ENCODE assay signal across 16 cellular contexts in the genomic region with DNA sequence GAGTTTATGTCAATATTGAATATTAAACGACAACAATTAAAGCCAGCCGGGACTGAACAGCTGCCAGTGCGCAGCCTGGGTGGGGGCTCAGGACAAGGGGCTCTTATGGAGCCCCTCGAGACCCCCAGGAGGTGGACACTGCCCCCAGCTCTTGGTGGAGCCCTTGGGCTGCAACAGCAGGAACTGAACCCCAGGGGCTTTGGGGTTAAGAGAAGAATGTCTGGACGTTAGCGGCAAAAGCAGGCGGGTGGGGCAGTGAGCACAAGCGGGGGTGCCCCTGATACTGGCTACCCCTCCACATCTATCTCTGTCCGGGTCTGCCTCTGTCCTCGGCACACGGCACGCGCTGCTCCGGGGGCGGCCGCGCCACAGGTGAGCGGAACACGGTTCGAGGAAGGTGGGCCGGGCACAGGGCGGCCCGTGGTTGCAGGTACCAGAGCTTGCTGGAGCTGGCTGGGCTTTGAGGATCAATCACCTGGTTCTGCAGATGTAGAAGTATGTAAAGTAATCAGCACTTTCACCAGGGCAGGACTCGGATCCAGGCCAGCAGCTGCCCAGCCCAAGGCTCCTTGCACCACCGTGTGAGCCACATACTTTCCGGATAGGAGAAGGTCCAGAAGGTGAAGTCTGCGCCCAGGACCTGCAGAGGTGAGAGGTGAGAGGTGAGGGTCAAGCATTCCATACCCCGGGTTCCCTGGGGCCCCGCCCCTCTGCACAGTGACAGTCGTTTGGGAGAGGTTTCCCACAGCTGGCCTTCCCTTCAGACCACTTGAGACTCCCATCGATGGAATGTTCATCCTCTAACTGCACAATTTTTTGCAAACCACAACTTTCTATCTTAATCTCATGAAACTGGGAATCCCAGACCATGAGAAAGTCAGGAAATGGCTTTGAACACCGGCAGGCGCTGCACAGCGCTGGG. TPM values are rescaled to one million over a fixed set of nuclear protein-coding genes. Genes with fewer than 3 reads are reported as not detected.
DNase-seq lines count a peak whose midpoint lies in the region; ATAC-seq and TF ChIP-seq lines count a peak whose summit lies in the region.
"Had no signal": no experiment of that assay in that cellular context is flagged by ENCODE, and none has a peak within 500 bp of the region (broad histone marks: within the 10 kb centered on the region; RNA-seq: fewer than 3 reads in every experiment).

No MANE protein-coding gene starts in this region.

- intact Hi-C loops in activated CD4-positive, alpha-beta T cell treated with anti-CD3 and anti-CD28 coated beads for 36 hours (cut with DNase I, micrococcal nuclease) = no loop called here
- intact Hi-C loops in lower lobe of right lung (cut with DNase I) = loop anchor here (10.0 kb wide), 1 partner anchor 135 kb away; no protein-coding TSS in a partner anchor
- intact Hi-C loops in activated CD4-positive, alpha-beta memory T cell treated with anti-CD3 and anti-CD28 coated beads for 36 hours (cut with micrococcal nuclease) = no loop called here

- CTCF ChIA-PET in activated CD4-positive, alpha-beta T cell treated with anti-CD3 and anti-CD28 coated beads for 36 hours (lab: Charles Lee) = no interaction called here
- CTCF ChIA-PET in activated CD4-positive, alpha-beta memory T cell treated with anti-CD3 and anti-CD28 coated beads for 36 hours (lab: Charles Lee) = no interaction called here

- DNase-seq in activated CD4-positive, alpha-beta T cell treated with anti-CD3 and anti-CD28 coated beads for 36 hours = peak; percentile 1
- DNase-seq in activated CD4-positive, alpha-beta T cell treated with anti-CD3 and anti-CD28 coated beads, Interleukin-2, amount 50 U/mL, for 48 hours = no peak
- DNase-seq in choroid plexus epithelial cell (ENCODE audit: low read depth) (peak; percentile 85), lower lobe of right lung (peak; percentile 32), WERI-Rb-1 (no peak), NCI-H82 treated with DMSO at 0.1 percent for 48 hours (lab: John Stamatoyannopoulos, UW; ENCODE audit: unreplicated experiment) (no peak)
- DNase-seq in activated CD4-positive, alpha-beta memory T cell treated with anti-CD3 and anti-CD28 coated beads for 36 hours = no peak
- DNase-seq: 8988T; DMS53; MG63; NCI-H446 treated with DMSO at 0.1 percent for 48 hours; SIG-M5; stimulated activated CD4-positive, alpha-beta T cell treated with anti-CD3 and anti-CD28 coated beads, Interleukin-12 subunit alpha, Interleukin-12 subunit beta, amount 100 ng/mL, for 4 hours had no signal

- H3K9ac ChIP-seq in stomach smooth muscle (ENCODE audit: low read length in 2 of 2) = no peak overlapping the region

- H3K4me1 ChIP-seq in lower lobe of right lung (peaks cover 44% of the 10 kb centered on the region), stomach smooth muscle (ENCODE audit: control insufficient read depth, insufficient read depth, low read length) (peaks cover 22% of the 10 kb centered on the region)

- H3K36me3 Mint-ChIP-seq in activated CD4-positive, alpha-beta T cell treated with anti-CD3 and anti-CD28 coated beads for 36 hours (ENCODE audit: low read depth) = no peaks in the 10 kb centered on the region
- H3K36me3 Mint-ChIP-seq in activated CD4-positive, alpha-beta memory T cell treated with anti-CD3 and anti-CD28 coated beads for 36 hours = no peaks in the 10 kb centered on the region

- H3K27me3 ChIP-seq in lower lobe of right lung (ENCODE audit: low read depth) (no peaks in the 10 kb centered on the region), stomach smooth muscle (ENCODE audit: control insufficient read depth in 1 of 2, insufficient read depth in 2 of 2, low read length in 2 of 2) (no peaks in the 10 kb centered on the region), WERI-Rb-1 (ENCODE audit: insufficient read depth, low read depth, severe bottlenecking) (no peaks in the 10 kb centered on the region)
- H3K27me3 ChIP-seq: MG63 had no signal

- H3K36me3 ChIP-seq in lower lobe of right lung (no peaks in the 10 kb centered on the region), stomach smooth muscle (ENCODE audit: control insufficient read depth in 2 of 2, insufficient read depth in 2 of 2, low read length in 2 of 2) (no peaks in the 10 kb centered on the region), WERI-Rb-1 (no peaks in the 10 kb centered on the region)
- H3K36me3 ChIP-seq: MG63 had no signal

- POLR2A ChIA-PET in activated CD4-positive, alpha-beta T cell treated with anti-CD3 and anti-CD28 coated beads for 36 hours (lab: Charles Lee) = no interaction called here
- POLR2A ChIA-PET in activated CD4-positive, alpha-beta memory T cell treated with anti-CD3 and anti-CD28 coated beads for 36 hours (lab: Charles Lee) = no interaction called here

- H3K27ac ChIP-seq in lower lobe of right lung (peak overlapping the region; percentile 91), stomach smooth muscle (ENCODE audit: low read length) (peak overlapping the region; percentile 6), WERI-Rb-1 (no peak overlapping the region)

- ATAC-seq in activated CD4-positive, alpha-beta T cell treated with anti-CD3 and anti-CD28 coated beads for 36 hours = no peak
- ATAC-seq in lower lobe of right lung = peak in 1 of 2 donors; percentile 4
- ATAC-seq: mucosa of descending colon had no signal

- H3K4me3 ChIP-seq in choroid plexus epithelial cell (ENCODE audit: low read depth, low read length) (no peak overlapping the region), lower lobe of right lung (no peak overlapping the region), stomach smooth muscle (ENCODE audit: low read length in 2 of 2) (no peak overlapping the region), WERI-Rb-1 (ENCODE audit: low read depth, low read length) (no peak overlapping the region)
- H3K4me3 ChIP-seq: MG63, mucosa of descending colon had no signal

- H3K9me3 ChIP-seq in lower lobe of right lung = no peaks in the 10 kb centered on the region
- H3K9me3 ChIP-seq in stomach smooth muscle (ENCODE audit: control insufficient read depth in 2 of 2, low read length in 2 of 2) = no peaks in the 10 kb centered on the region
- H3K9me3 ChIP-seq in WERI-Rb-1 (ENCODE audit: severe bottlenecking) = no peaks in the 10 kb centered on the region
- H3K9me3 ChIP-seq: MG63, mucosa of descending colon had no signal

- no peak for TF ChIP-seq CTCF in choroid plexus epithelial cell (conservative IDR thresholded peaks at IDR 0.05; ENCODE audit: low read depth, low read length)
- TF ChIP-seq CTCF in lower lobe of right lung (IDR thresholded peaks at IDR 0.05) = no peak
- TF ChIP-seq CTCF in WERI-Rb-1 (IDR thresholded peaks at IDR 0.05; ENCODE audit: low read depth, low read length) = no peak

- H3K27ac Mint-ChIP-seq in activated CD4-positive, alpha-beta T cell treated with anti-CD3 and anti-CD28 coated beads for 36 hours = no peak overlapping the region
- no peak overlapping the region for H3K27ac Mint-ChIP-seq in activated CD4-positive, alpha-beta memory T cell treated with anti-CD3 and anti-CD28 coated beads for 36 hours
- H3K27ac Mint-ChIP-seq: activated T-helper 2 cell treated with anti-CD3 and anti-CD28 coated beads, Interferon-gamma antibody, Interleukin-2, Interleukin-4, amounts not matched to agents 10 μg/mL and 5 μg/mL and 100 μg/mL, durations not matched to agents 14 hours and 24 hours and 36 hours had no signal

- no peaks in the 10 kb centered on the region for H3K9me3 Mint-ChIP-seq in activated CD4-positive, alpha-beta T cell treated with anti-CD3 and anti-CD28 coated beads for 36 hours (ENCODE audit: low read depth)
- H3K9me3 Mint-ChIP-seq in activated CD4-positive, alpha-beta memory T cell treated with anti-CD3 and anti-CD28 coated beads for 36 hours = no peaks in the 10 kb centered on the region
- H3K9me3 Mint-ChIP-seq: activated T-helper 2 cell treated with anti-CD3 and anti-CD28 coated beads, Interferon-gamma antibody, Interleukin-2, Interleukin-4, amounts not matched to agents 10 μg/mL and 5 μg/mL and 100 μg/mL, durations not matched to agents 14 hours and 24 hours and 36 hours had no signal

- no peaks in the 10 kb centered on the region for H3K27me3 Mint-ChIP-seq in activated CD4-positive, alpha-beta T cell treated with anti-CD3 and anti-CD28 coated beads for 36 hours
- no peaks in the 10 kb centered on the region for H3K27me3 Mint-ChIP-seq in activated CD4-positive, alpha-beta memory T cell treated with anti-CD3 and anti-CD28 coated beads for 36 hours

- H3K4me1 Mint-ChIP-seq in activated CD4-positive, alpha-beta T cell treated with anti-CD3 and anti-CD28 coated beads for 36 hours = peaks cover 16% of the 10 kb centered on the region
- H3K4me1 Mint-ChIP-seq in activated CD4-positive, alpha-beta memory T cell treated with anti-CD3 and anti-CD28 coated beads for 36 hours (ENCODE audit: low read depth) = no peaks in the 10 kb centered on the region

- no peak overlapping the region for H3K4me3 Mint-ChIP-seq in activated CD4-positive, alpha-beta T cell treated with anti-CD3 and anti-CD28 coated beads for 36 hours
- no peak overlapping the region for H3K4me3 Mint-ChIP-seq in activated CD4-positive, alpha-beta memory T cell treated with anti-CD3 and anti-CD28 coated beads for 36 hours

RNA-seq across cellular contexts. Expression of a gene that starts 12.4 kb away (rescaled TPM):
- total RNA-seq in activated CD4-positive, alpha-beta T cell treated with anti-CD3 and anti-CD28 coated beads for 36 hours = 10 to 100 TPM; 14.7 to 14.9 TPM
- 29.1 TPM for total RNA-seq in lower lobe of right lung
- total RNA-seq in activated CD4-positive, alpha-beta memory T cell treated with anti-CD3 and anti-CD28 coated beads for 36 hours = 10 to 100 TPM; 14.3 TPM

Comparison
In these comparisons a context has a peak if more than half of its experiments do, and no peak if none do; other contexts are left out.
1. DNase-seq: peak in activated CD4-positive, alpha-beta T cell treated with anti-CD3 and anti-CD28 coated beads for 36 hours (single experiment), choroid plexus epithelial cell (single experiment) and lower lobe of right lung (single experiment); none in activated CD4-positive, alpha-beta T cell treated with anti-CD3 and anti-CD28 coated beads, Interleukin-2, amount 50 U/mL, for 48 hours (0 of 2), WERI-Rb-1 (single experiment), activated CD4-positive, alpha-beta memory T cell treated with anti-CD3 and anti-CD28 coated beads for 36 hours (single experiment) and NCI-H82 treated with DMSO at 0.1 percent for 48 hours (single experiment).